In the genomic region with DNA sequence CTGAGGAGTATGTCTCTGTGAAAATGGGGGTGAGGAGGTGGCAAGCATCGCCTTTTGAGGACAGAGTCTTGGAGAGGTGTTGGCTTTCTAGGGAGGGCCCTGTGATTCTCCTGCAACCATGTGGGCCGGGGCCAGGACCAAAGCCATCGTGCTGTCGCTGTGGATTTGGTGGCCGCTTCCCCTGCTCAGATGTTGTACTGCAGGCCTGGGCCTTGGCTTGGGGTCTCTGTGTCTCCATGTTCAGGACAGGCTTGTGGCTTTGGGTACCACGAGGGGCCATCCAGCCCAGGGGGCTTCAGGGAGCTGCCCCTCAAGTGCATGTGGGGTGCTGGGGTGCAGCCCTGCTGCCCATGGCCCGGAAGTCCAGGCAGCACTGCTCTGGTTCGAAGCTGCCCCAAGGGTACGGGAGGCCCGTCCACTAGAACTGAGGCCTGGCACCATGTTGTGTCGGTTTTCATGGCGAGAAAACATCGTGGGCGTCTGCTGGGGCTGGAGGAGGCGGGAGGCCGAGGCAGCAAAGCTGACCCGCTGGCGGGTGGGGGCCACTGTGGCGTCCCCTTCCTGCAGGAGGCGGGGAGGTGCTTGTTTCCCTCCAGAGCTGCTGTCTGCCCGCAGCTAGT, we compare ENCODE assay signal across 17 cellular contexts. TPM values are rescaled to one million over a fixed set of nuclear protein-coding genes. Genes with fewer than 3 reads are reported as not detected.
A peak's percentile ranks its signal among the peaks of the same experiment; 100 is the strongest.
DNase-seq lines count a peak whose midpoint lies in the region; ATAC-seq and TF ChIP-seq lines count a peak whose summit lies in the region.
"Had no signal": no experiment of that assay in that cellular context is flagged by ENCODE, and none has a peak within 500 bp of the region (broad histone marks: within the 10 kb centered on the region; RNA-seq: fewer than 3 reads in every experiment).

No MANE protein-coding gene starts in this region.

- H3K36me3 ChIP-seq in cardiac muscle cell, result no peaks in the 10 kb centered on the region
- no peaks in the 10 kb centered on the region for H3K36me3 ChIP-seq in left ventricle myocardium inferior
- H3K36me3 ChIP-seq in ascending aorta, result peaks cover 0 to 5% of the 10 kb centered on the region in 2 donors
- no peaks in the 10 kb centered on the region for H3K36me3 ChIP-seq in lower lobe of right lung
- H3K36me3 ChIP-seq in tibial artery, result peaks cover 0 to 5% (median 0%) of the 10 kb centered on the region in 3 donors

- H3K27me3 ChIP-seq in cardiac muscle cell (no peaks in the 10 kb centered on the region), left ventricle myocardium inferior (ENCODE audit: low read depth) (no peaks in the 10 kb centered on the region), ascending aorta (no peaks in the 10 kb centered on the region), lower lobe of right lung (ENCODE audit: low read depth) (no peaks in the 10 kb centered on the region), tibial artery (no peaks in the 10 kb centered on the region)

- H3K9me3 ChIP-seq in cardiac muscle cell (ENCODE audit: low read depth), result no peaks in the 10 kb centered on the region
- no peaks in the 10 kb centered on the region for H3K9me3 ChIP-seq in left ventricle myocardium inferior (replicated peaks)
- H3K9me3 ChIP-seq in ascending aorta, result no peaks in the 10 kb centered on the region
- no peaks in the 10 kb centered on the region for H3K9me3 ChIP-seq in lower lobe of right lung
- no peaks in the 10 kb centered on the region for H3K9me3 ChIP-seq in tibial artery
- H3K9me3 ChIP-seq: A549 had no signal

- peak overlapping the region; percentile 67 for H3K27ac ChIP-seq in cardiac muscle cell
- no peak overlapping the region for H3K27ac ChIP-seq in left ventricle myocardium inferior (replicated peaks)
- H3K27ac ChIP-seq in ascending aorta, result peak overlapping the region; percentile 42 to 52
- H3K27ac ChIP-seq in lower lobe of right lung, result no peak overlapping the region
- H3K27ac ChIP-seq in tibial artery, result peak overlapping the region; percentile 28 to 55
- H3K27ac ChIP-seq: A549 had no signal

- DNase-seq in cardiac muscle cell (ENCODE audit: low read depth in 1 of 2, low spot score in 1 of 2) (no peak), left ventricle myocardium inferior (no peak), ascending aorta (ENCODE audit: low spot score in 2 of 2) (no peak), lower lobe of right lung (peak; percentile 39), tibial artery (no peak), mesenteric fat pad (ENCODE audit: low spot score) (no peak)
- DNase-seq: DMS79, Karpas-422, NCI-H1105 treated with DMSO at 0.1 percent for 48 hours, NCI-H187, NCI-H2171, NCI-H510A, NCI-H82 had no signal

- intact Hi-C loops in left ventricle myocardium inferior (cut with micrococcal nuclease) (no loop called here), ascending aorta (cut with DNase I) (no loop called here), lower lobe of right lung (cut with DNase I) (no loop called here), tibial artery (cut with DNase I; ENCODE audit: low total_unique reads) (no loop called here)

- TF ChIP-seq CTCF in cardiac muscle cell (IDR thresholded peaks at IDR 0.05; ENCODE audit: low read depth, low read length) (no peak), left ventricle myocardium inferior (IDR thresholded peaks at IDR 0.05; ENCODE audit: borderline replicate concordance) (no peak), ascending aorta (IDR thresholded peaks at IDR 0.05) (no peak), lower lobe of right lung (IDR thresholded peaks at IDR 0.05) (no peak), tibial artery (IDR thresholded peaks at IDR 0.05) (no peak)

- ATAC-seq in lower lobe of right lung, result no peak
- no peak for ATAC-seq in HG02852 (IDR thresholded peaks at IDR 0.05; ENCODE audit: unreplicated experiment)
- no peak for ATAC-seq in GM18502 (IDR thresholded peaks at IDR 0.05; ENCODE audit: poor library complexity, unreplicated experiment)
- ATAC-seq: GM12878 had no signal

- H3K4me1 ChIP-seq in cardiac muscle cell (ENCODE audit: low read depth) (peaks cover 23% of the 10 kb centered on the region), left ventricle myocardium inferior (peaks cover 73% of the 10 kb centered on the region), ascending aorta (peaks cover 20 to 56% of the 10 kb centered on the region in 2 donors), lower lobe of right lung (peaks cover 43% of the 10 kb centered on the region), tibial artery (peaks cover 0 to 74% (median 51%) of the 10 kb centered on the region in 4 donors)

- no peak overlapping the region for H3K4me3 ChIP-seq in cardiac muscle cell
- H3K4me3 ChIP-seq in left ventricle myocardium inferior, result no peak overlapping the region
- no peak overlapping the region for H3K4me3 ChIP-seq in ascending aorta
- H3K4me3 ChIP-seq in lower lobe of right lung, result no peak overlapping the region
- H3K4me3 ChIP-seq in tibial artery, result no peak overlapping the region
- H3K4me3 ChIP-seq: A549, GM12878 had no signal

RNA-seq across cellular contexts. Expression of gene SKI, which starts 55.4 kb away (rescaled TPM):
- total RNA-seq in cardiac muscle cell, result 25.2 and 31.9 TPM in 2 replicates
- polyA plus RNA-seq in cardiac muscle cell, result 2.7 and 5.2 TPM in 2 replicates
- total RNA-seq in left ventricle myocardium inferior, result 37.9 TPM
- total RNA-seq in ascending aorta, result 139 TPM
- total RNA-seq in lower lobe of right lung, result 90.0 TPM
- 101 TPM for total RNA-seq in mesenteric fat pad

Comparison
In these comparisons a context has a peak if more than half of its experiments do, and no peak if none do; other contexts are left out.
1. H3K27ac ChIP-seq: peak in cardiac muscle cell (single experiment), ascending aorta (2 of 2) and tibial artery (2 of 2); none in left ventricle myocardium inferior (single experiment) and lower lobe of right lung (single experiment).